Comparison of ENCODE assay signal across 9 cellular contexts in genomic region chr2:43273477-43273876, GRCh38. TPM values are rescaled to one million over a fixed set of nuclear protein-coding genes. Genes with fewer than 3 reads are reported as not detected.
DNase-seq lines count a peak whose midpoint lies in the region; ATAC-seq, FAIRE-seq and TF ChIP-seq lines count a peak whose summit lies in the region.
"Had no signal": no experiment of that assay in that cellular context is flagged by ENCODE, and none has a peak within 500 bp of the region (broad histone marks: within the 10 kb centered on the region; RNA-seq: fewer than 3 reads in every experiment).

No MANE protein-coding gene starts in this region.

- peak; percentile 34 for DNase-seq in activated T-cell treated with anti-CD3 and anti-CD28 coated beads, Interleukin-2, amount 50 U/mL, for 24 hours
- DNase-seq in activated T-cell treated with anti-CD3 and anti-CD28 coated beads for 4 hours: no peak
- peak; percentile 32 for DNase-seq in HT1080 (ENCODE audit: low read depth)
- DNase-seq in H1 (ENCODE audit: low read depth in 1 of 2, low spot score in 2 of 2): no peak
- DNase-seq in stromal cell of bone marrow (ENCODE audit: low read depth): peak; percentile 35
- no peak for DNase-seq in left lung
- DNase-seq in HPDE6-E6E7 (ENCODE audit: extremely low spot score): no peak
- DNase-seq in osteocyte (ENCODE audit: extremely low spot score, unreplicated experiment): no peak
- DNase-seq: pancreas had no signal

- TF ChIP-seq POLR2A in H1 (IDR thresholded peaks at IDR 0.05; ENCODE audit: control extremely low read depth in 1 of 2, low read depth in 2 of 2, low read length in 2 of 2): no peak

- H3K4me3 Mint-ChIP-seq in activated T-cell treated with anti-CD3 and anti-CD28 coated beads, Interleukin-2, amount 50 U/mL, for 24 hours: no peak overlapping the region
- no peak overlapping the region for H3K4me3 Mint-ChIP-seq in osteocyte (ENCODE audit: unreplicated experiment)

- no peaks in the 10 kb centered on the region for H3K23me2 ChIP-seq in H1 (ENCODE audit: low read depth, low read length)

- H2BK15ac ChIP-seq in H1 (ENCODE audit: low read length): no peak overlapping the region

- H3K36me3 Mint-ChIP-seq in activated T-cell treated with anti-CD3 and anti-CD28 coated beads, Interleukin-2, amount 50 U/mL, for 24 hours (ENCODE audit: low read depth): peaks cover 73% of the 10 kb centered on the region
- H3K36me3 Mint-ChIP-seq in osteocyte (ENCODE audit: unreplicated experiment): peaks cover 4% of the 10 kb centered on the region

- H3K27me3 ChIP-seq in H1 (replicated peaks in 1 of 4; ENCODE audit: control insufficient read depth in 3 of 4, extremely low read depth in 1 of 4, insufficient read depth in 3 of 4, low read length in 3 of 4): no peaks in the 10 kb centered on the region
- no peaks in the 10 kb centered on the region for H3K27me3 ChIP-seq in left lung
- H3K27me3 ChIP-seq: pancreas had no signal

- CTCF ChIA-PET in H1 (lab: Charles Lee; ENCODE audit: partially characterized antibody): interaction anchor here (0.5 to 1.3 kb wide), 3 partner anchors 9 to 940 kb away, joined by 3 read pairs; no protein-coding TSS in a partner anchor

- H2AFZ ChIP-seq in H1 (ENCODE audit: low read length): no peak overlapping the region

- no peak overlapping the region for H4K5ac ChIP-seq in H1 (ENCODE audit: insufficient read length, low read depth, low read length)

- no peaks in the 10 kb centered on the region for H3K36me3 ChIP-seq in H1 (ENCODE audit: control insufficient read depth in 2 of 4, insufficient read depth in 4 of 4, low read length in 3 of 4)
- no peaks in the 10 kb centered on the region for H3K36me3 ChIP-seq in left lung
- H3K36me3 ChIP-seq: pancreas had no signal

- no peaks in the 10 kb centered on the region for H3K79me2 ChIP-seq in H1 (ENCODE audit: control insufficient read depth in 1 of 2, insufficient read depth in 2 of 2, low read length in 2 of 2)

- no peak overlapping the region for H3K4me3 ChIP-seq in H1 (ENCODE audit: extremely low read depth in 1 of 4, insufficient read depth in 2 of 4, low read depth in 3 of 4, low read length in 4 of 4)
- no peak overlapping the region for H3K4me3 ChIP-seq in left lung
- H3K4me3 ChIP-seq: pancreas had no signal

- no peak for FAIRE-seq in H1 (lab: Jason Lieb, UNC)
- FAIRE-seq: pancreas had no signal

- no peak for TF ChIP-seq CTCF in H1 (IDR thresholded peaks at IDR 0.05; ENCODE audit: control extremely low read depth in 1 of 3, insufficient read depth in 1 of 3, low read depth in 1 of 3, low read length in 3 of 3)
- TF ChIP-seq CTCF in left lung (IDR thresholded peaks at IDR 0.05): no peak
- no peak for TF ChIP-seq CTCF in osteocyte (IDR thresholded peaks at IDR 0.05)

- no peak overlapping the region for H3K9ac ChIP-seq in H1 (replicated peaks in 1 of 4; ENCODE audit: extremely low read depth in 1 of 4, low read depth in 3 of 4, low read length in 3 of 4)

- no peak overlapping the region for H2BK20ac ChIP-seq in H1 (ENCODE audit: low read length)

- no peak for TF ChIP-seq EP300 in H1 (IDR thresholded peaks at IDR 0.05; ENCODE audit: borderline replicate concordance in 1 of 2, low read depth in 2 of 2, low read length in 2 of 2)

- H3K18ac ChIP-seq in H1 (ENCODE audit: extremely low read depth, low read length): no peak overlapping the region

- H3K4me2 ChIP-seq in H1 (ENCODE audit: insufficient read depth in 1 of 2, low read depth in 2 of 2, low read length in 2 of 2): no peak overlapping the region

- TF ChIP-seq RAD21 in H1 (IDR thresholded peaks at IDR 0.05 in 1 of 2, conservative IDR thresholded peaks at IDR 0.05 in 1 of 2; ENCODE audit: low read depth in 2 of 2, low read length in 2 of 2): no peak

- H3K27ac Mint-ChIP-seq in activated T-cell treated with anti-CD3 and anti-CD28 coated beads, Interleukin-2, amount 50 U/mL, for 24 hours: peak overlapping the region; percentile 44
- H3K27ac Mint-ChIP-seq in osteocyte (ENCODE audit: unreplicated experiment): no peak overlapping the region

- no peaks in the 10 kb centered on the region for H3K79me1 ChIP-seq in H1 (ENCODE audit: low read depth, low read length)

- H3K27ac ChIP-seq in H1 (ENCODE audit: low read depth, low read length) (no peak overlapping the region), left lung (no peak overlapping the region)
- H3K27ac ChIP-seq: pancreas had no signal

- 0 out of 2 replicates have a peak overlapping the region, but pooled peaks have one; percentile 65 for H2AK5ac ChIP-seq in H1 (ENCODE audit: low read depth, low read length)

- H3K56ac ChIP-seq in H1 (replicated peaks; ENCODE audit: insufficient read length, low read depth, low read length): no peak overlapping the region

- POLR2A ChIA-PET in H1 (lab: Charles Lee; ENCODE audit: partially characterized antibody): no interaction called here

- no peak overlapping the region for H2BK5ac ChIP-seq in H1 (ENCODE audit: low read depth, low read length)

- no peak overlapping the region for H4K8ac ChIP-seq in H1 (ENCODE audit: extremely low read depth, insufficient read depth, low read length)

- H3K4ac ChIP-seq in H1 (replicated peaks; ENCODE audit: insufficient read length, low read depth, low read length): no peak overlapping the region

- H4K20me1 ChIP-seq in H1 (replicated peaks in 1 of 2; ENCODE audit: control insufficient read depth in 1 of 2, insufficient read depth in 2 of 2, low read length in 2 of 2): no peaks in the 10 kb centered on the region

- H2BK120ac ChIP-seq in H1 (replicated peaks; ENCODE audit: low read depth, low read length): no peak overlapping the region

- WGBS in H1 (ENCODE audit: extremely low coverage in 1 of 2, insufficient coverage in 1 of 2, insufficient read length in 1 of 2, insufficient replicate concordance in 2 of 2, low coverage in 1 of 2, low lambda C conversion rate in 2 of 2, missing lambda C conversion rate in 1 of 2), 2 experiments: 92% methylated on average over 5 of the region's 5 CpGs; no CpG with 5 or more reads in 1 of the 2 experiments

- no peak overlapping the region for H4K91ac ChIP-seq in H1 (replicated peaks; ENCODE audit: insufficient read length, low read length)

- intact Hi-C loops in left lung (cut with DNase I): no loop called here

- no peaks in the 10 kb centered on the region for H3K9me3 Mint-ChIP-seq in activated T-cell treated with anti-CD3 and anti-CD28 coated beads, Interleukin-2, amount 50 U/mL, for 24 hours
- no peaks in the 10 kb centered on the region for H3K9me3 Mint-ChIP-seq in osteocyte (ENCODE audit: unreplicated experiment)

- H2BK12ac ChIP-seq in H1 (ENCODE audit: low read depth, low read length): no peak overlapping the region

- peaks cover 18% of the 10 kb centered on the region for H3K4me1 Mint-ChIP-seq in activated T-cell treated with anti-CD3 and anti-CD28 coated beads, Interleukin-2, amount 50 U/mL, for 24 hours (ENCODE audit: low read depth)
- H3K4me1 Mint-ChIP-seq in osteocyte (ENCODE audit: unreplicated experiment): peaks cover 57% of the 10 kb centered on the region

- H3K27me3 Mint-ChIP-seq in activated T-cell treated with anti-CD3 and anti-CD28 coated beads, Interleukin-2, amount 50 U/mL, for 24 hours: no peaks in the 10 kb centered on the region
- H3K27me3 Mint-ChIP-seq in osteocyte (ENCODE audit: unreplicated experiment): no peaks in the 10 kb centered on the region

- peaks cover 0 to 4% (median 2%) of the 10 kb centered on the region in 4 experiments; a peak in 4 of 7 replicates for H3K4me1 ChIP-seq in H1 (replicated peaks in 1 of 4; ENCODE audit: control insufficient read depth in 3 of 4, insufficient read depth in 4 of 4, low read length in 3 of 4)
- peaks cover 21 to 47% of the 10 kb centered on the region in 2 donors for H3K4me1 ChIP-seq in left lung

- no peak overlapping the region for H3K14ac ChIP-seq in H1 (ENCODE audit: insufficient read length)

- no peak overlapping the region for H3K23ac ChIP-seq in H1 (ENCODE audit: insufficient read length)

- H3K9me3 ChIP-seq in H1 (ENCODE audit: insufficient read depth in 2 of 2, low read depth in 1 of 2, low read length in 1 of 2) (no peaks in the 10 kb centered on the region), left lung (no peaks in the 10 kb centered on the region)
- H3K9me3 ChIP-seq: pancreas had no signal

- ATAC-seq in left lung: no peak
- ATAC-seq: pancreas had no signal

TF ChIP-seq in H1, 55 proteins besides CTCF, POLR2A, EP300 and RAD21 (continues in another document):
- TF ChIP-seq CHD1 (IDR thresholded peaks at IDR 0.05; ENCODE audit: low read depth, low read length) (no peak), SAP30 (IDR thresholded peaks at IDR 0.05; ENCODE audit: insufficient read depth, insufficient replicate concordance, low read length) (no peak), TCF12 (IDR thresholded peaks at IDR 0.05; ENCODE audit: low read depth, low read length) (no peak), TBP (IDR thresholded peaks at IDR 0.05; ENCODE audit: low read depth, low read length) (no peak), KDM4A (IDR thresholded peaks at IDR 0.05; ENCODE audit: low read depth, low read length, severe bottlenecking) (no peak), HDAC6 (IDR thresholded peaks at IDR 0.05; ENCODE audit: low read depth, low read length) (no peak), SIX5 (IDR thresholded peaks at IDR 0.05; ENCODE audit: low read depth, low read length) (no peak), NANOG (IDR thresholded peaks at IDR 0.05; ENCODE audit: insufficient read depth, low read depth, low read length, poor library complexity, severe bottlenecking) (no peak), TEAD4 (IDR thresholded peaks at IDR 0.05; ENCODE audit: low read depth, low read length) (no peak), EGR1 (IDR thresholded peaks at IDR 0.05; ENCODE audit: borderline replicate concordance, low read depth, low read length) (no peak), RBBP5 (IDR thresholded peaks at IDR 0.05; ENCODE audit: borderline replicate concordance, low read depth, low read length) (no peak), KDM5A (IDR thresholded peaks at IDR 0.05; ENCODE audit: low read length) (no peak), SIRT6 (IDR thresholded peaks at IDR 0.05; ENCODE audit: low read length) (no peak)

RNA-seq across cellular contexts. Expression of gene ZFP36L2, which starts 47.1 kb away (rescaled TPM):
- total RNA-seq in HT1080 (2014; rRNA removed; shearing (Covaris generic)): 1.7 and 3.6 TPM in 2 replicates
- 12.6 and 13.4 TPM in 2 replicates for polyA plus RNA-seq in HT1080 (2015; cell fraction: cytosol; rRNA removed)
- polyA plus RNA-seq in HT1080 (2015; cell fraction: nucleus; rRNA removed): 8.2 and 8.4 TPM in 2 replicates
- total RNA-seq in H1 (2021; fragmentation: NEBNext Ultra II Directional; extraction: Animal tissue kit (Norgen Biotek cat#: 25700)): 102 and 109 TPM in 2 replicates
- 13.4 and 15.6 TPM in 2 replicates for polyA plus RNA-seq in H1 (2011; rRNA removed)
- 10.6 TPM for polyA plus RNA-seq in H1 (2011; cell fraction: cytosol; rRNA removed)
- 10.7 TPM for polyA plus RNA-seq in H1 (2011; cell fraction: nucleus; rRNA removed)
- 31.8 to 48.4 TPM (median 38.8 TPM) in 4 replicates for polyA plus RNA-seq in H1 (2012, experiment 1 of 2)
- 44.9 TPM for polyA plus RNA-seq in H1 (2012, experiment 2 of 2)
- polyA plus RNA-seq in H1 (2013, experiment 1 of 2): 57.0 TPM
- polyA plus RNA-seq in H1 (2013, experiment 2 of 2): 62.5 TPM
- 4.5 and 4.8 TPM in 2 replicates for polyA minus RNA-seq in H1 (2011; rRNA and poly(A)+ RNA removed)
- polyA minus RNA-seq in H1 (2011; cell fraction: cytosol; rRNA and poly(A)+ RNA removed): 29.6 TPM
- polyA minus RNA-seq in H1 (2011; cell fraction: nucleus; rRNA and poly(A)+ RNA removed): 20.3 TPM
- 100 to 1,000 TPM in 1 of 2 donors, 10 to 100 TPM in 1; 72.2 to 112 TPM for total RNA-seq in left lung
- total RNA-seq in osteocyte: 87.9 and 88.0 TPM in 2 replicates

Comparison
In these comparisons a context has a peak if more than half of its experiments do, and no peak if none do; other contexts are left out.
1. DNase-seq: peak in activated T-cell treated with anti-CD3 and anti-CD28 coated beads, Interleukin-2, amount 50 U/mL, for 24 hours (single experiment), HT1080 (single experiment) and stromal cell of bone marrow (single experiment); none in activated T-cell treated with anti-CD3 and anti-CD28 coated beads for 4 hours (single experiment), H1 (0 of 2), left lung (0 of 2), HPDE6-E6E7 (single experiment) and osteocyte (single experiment).
2. RNA of gene ZFP36L2, which starts 47.1 kb away (total RNA-seq): 72.2 to 112 TPM in left lung, 102 to 109 TPM in H1 and 87.9 to 88.0 TPM in osteocyte; 1.7 to 3.6 TPM in HT1080; every median in the first group is over 10 times any median in the second.